Comparison of ENCODE assay signal across 8 cellular contexts in genomic region chr17:14069251-14069981, GRCh38. TPM values are rescaled to one million over a fixed set of nuclear protein-coding genes. Genes with fewer than 3 reads are reported as not detected.
DNase-seq lines count a peak whose midpoint lies in the region; ATAC-seq and TF ChIP-seq lines count a peak whose summit lies in the region.

Gene COX10 (plus strand): TSS chr17:14069504. CDS start chr17:14069606, 102 bp downstream.

- H3K9ac ChIP-seq in HUES64 (ENCODE audit: low read depth, low read length) = peak within 1 kb of the TSS; percentile 96

- no peak for TF ChIP-seq CTCF in epithelial cell of proximal tubule (conservative IDR thresholded peaks at IDR 0.05; ENCODE audit: low read depth, low read length)

- peaks cover 7% of the 10 kb centered on the region; the same call in 1 of the 2 replicates for H3K4me1 ChIP-seq in HUES64 (ENCODE audit: insufficient read depth, low read length)

- ATAC-seq in GM21515 (IDR thresholded peaks at IDR 0.05; ENCODE audit: unreplicated experiment) = peak; percentile 99

- peaks cover 23% of the 10 kb centered on the region for H3K36me3 ChIP-seq in HUES64 (ENCODE audit: insufficient read depth, low read length)

- WGBS in HUES64 = under 1% methylated on average over 47 of the region's 47 CpGs

- no peaks in the 10 kb centered on the region for H3K27me3 ChIP-seq in HUES64 (ENCODE audit: insufficient read depth, low read length)

- no peaks in the 10 kb centered on the region for H3K9me3 ChIP-seq in HUES64 (ENCODE audit: insufficient read depth, low read depth, low read length)

- H3K27ac ChIP-seq in HUES64 (ENCODE audit: low read depth, low read length) = peak within 1 kb of the TSS; percentile 84

- peak; percentile 91 for DNase-seq in DMS 273 (lab: John Stamatoyannopoulos, UW; ENCODE audit: unreplicated experiment)
- DNase-seq in OCI-M1 (lab: John Stamatoyannopoulos, UW) = peak; percentile 97
- DNase-seq in activated T-cell treated with anti-CD3 and anti-CD28 coated beads for 4 hours = peak; percentile 84
- peak; percentile 18 for DNase-seq in epithelial cell of proximal tubule (ENCODE audit: low read depth)
- DNase-seq in mucosa of gallbladder (ENCODE audit: low spot score) = peak; percentile 84
- DNase-seq in stimulated activated CD8-positive, alpha-beta memory T cell treated with anti-CD3 and anti-CD28 coated beads, Interleukin-4, amount 100 ng/mL, for 4 hours (ENCODE audit: low read depth in 2 of 2, low spot score in 1 of 2) = peak; percentile 69 to 75

- H3K4me3 ChIP-seq in HUES64 (ENCODE audit: low read length) = peak within 1 kb of the TSS; percentile 99
- H3K4me3 ChIP-seq in epithelial cell of proximal tubule (ENCODE audit: low read depth, low read length) = peak within 1 kb of the TSS; percentile 85

RNA-seq across cellular contexts. Expression of gene COX10, which starts in this region (rescaled TPM):
- polyA plus RNA-seq in HUES64 (2013, experiment 1 of 2) = 19.4 TPM
- 17.9 TPM for polyA plus RNA-seq in HUES64 (2013, experiment 2 of 2)
- total RNA-seq in epithelial cell of proximal tubule (24.8 and 27.6 TPM in 2 replicates), mucosa of gallbladder (16.8 TPM)

Comparison
In these comparisons a context has a peak if more than half of its experiments do, and no peak if none do; other contexts are left out.
1. Peak in every context shown above with its lines: DNase-seq, ATAC-seq, H3K4me3 ChIP-seq and H3K27ac ChIP-seq.
2. DNase-seq: peak in every context shown above with its lines; median percentile 97 in OCI-M1; 91 in DMS 273; 84 in activated T-cell treated with anti-CD3 and anti-CD28 coated beads for 4 hours; 84 in mucosa of gallbladder; 72 in stimulated activated CD8-positive, alpha-beta memory T cell treated with anti-CD3 and anti-CD28 coated beads, Interleukin-4, amount 100 ng/mL, for 4 hours; 18 in epithelial cell of proximal tubule.